Comparison of ENCODE assay signal across 8 cellular contexts in the genomic region with DNA sequence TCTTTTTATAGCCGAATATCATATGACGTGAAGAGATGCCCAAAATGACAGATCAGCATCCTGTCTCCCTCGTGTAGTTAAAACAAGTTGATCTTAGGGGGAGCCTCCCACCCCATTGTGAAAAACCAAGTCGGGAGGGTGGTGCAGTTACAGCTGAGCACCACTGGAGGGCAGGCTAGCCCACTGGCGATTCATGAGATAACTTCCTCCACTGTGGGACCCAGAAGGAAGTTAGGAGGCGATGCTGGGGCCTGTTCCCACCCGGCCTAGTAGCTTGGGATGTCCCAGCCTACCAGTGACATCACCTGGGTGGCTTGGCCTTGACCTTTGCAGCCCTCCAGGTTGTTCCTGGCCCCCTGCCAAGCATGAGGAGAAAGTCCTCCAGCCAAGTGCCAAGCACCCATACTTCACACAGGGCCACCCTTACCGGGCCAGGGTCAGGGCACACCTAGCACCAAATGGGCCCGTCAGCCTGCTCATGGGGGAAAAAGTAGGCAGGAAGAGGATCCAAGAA.
DNase-seq lines count a peak whose midpoint lies in the region; ATAC-seq and TF ChIP-seq lines count a peak whose summit lies in the region.

No MANE protein-coding gene starts in this region.

- H3K79me2 ChIP-seq in DOHH2 (ENCODE audit: control insufficient read depth, low read length), result no peaks in the 10 kb centered on the region

- peaks cover 30% of the 10 kb centered on the region for H3K4me1 ChIP-seq in DOHH2 (ENCODE audit: control insufficient read depth, low read length)
- H3K4me1 ChIP-seq in NT2/D1 (ENCODE audit: insufficient read depth, insufficient read length), result peaks cover 3% of the 10 kb centered on the region
- H3K4me1 ChIP-seq in mucosa of stomach (ENCODE audit: control insufficient read depth, insufficient read depth, low read length), result peaks cover 10% of the 10 kb centered on the region

- H3K36me3 ChIP-seq in DOHH2 (ENCODE audit: control insufficient read depth, low read length) (no peaks in the 10 kb centered on the region), NT2/D1 (ENCODE audit: insufficient read depth, insufficient read length, low read length) (no peaks in the 10 kb centered on the region), mucosa of stomach (ENCODE audit: control insufficient read depth, insufficient read depth, low read length) (no peaks in the 10 kb centered on the region)

- H3K9me3 ChIP-seq in DOHH2 (ENCODE audit: control insufficient read depth, insufficient read depth, low read length), result no peaks in the 10 kb centered on the region
- H3K9me3 ChIP-seq in NT2/D1 (ENCODE audit: insufficient read depth, low read length), result no peaks in the 10 kb centered on the region
- H3K9me3 ChIP-seq in mucosa of stomach (ENCODE audit: control insufficient read depth, low read length), result no peaks in the 10 kb centered on the region

- no peaks in the 10 kb centered on the region for H3K27me3 ChIP-seq in DOHH2 (ENCODE audit: control insufficient read depth, low read length)
- peaks cover 3% of the 10 kb centered on the region for H3K27me3 ChIP-seq in NT2/D1 (ENCODE audit: insufficient read depth, insufficient read length)
- H3K27me3 ChIP-seq in mucosa of stomach (ENCODE audit: control insufficient read depth, insufficient read depth, low read length), result no peaks in the 10 kb centered on the region

- no peaks in the 10 kb centered on the region for H3F3A ChIP-seq in DOHH2 (ENCODE audit: control insufficient read depth, insufficient read depth)

- ATAC-seq in HG02981 (IDR thresholded peaks at IDR 0.05; ENCODE audit: unreplicated experiment), result peak; percentile 64

- TF ChIP-seq CTCF in DOHH2 (IDR thresholded peaks at IDR 0.05; ENCODE audit: low read depth, low read length, poor library complexity, severe bottlenecking), result peak; percentile 97
- TF ChIP-seq CTCF in epithelial cell of esophagus (IDR thresholded peaks at IDR 0.05; ENCODE audit: insufficient read depth, low read depth, low read length, missing control alignments), result peak; percentile 98

- H3K27ac ChIP-seq in DOHH2 (ENCODE audit: low read depth, low read length), result no peak overlapping the region

- H3K9me2 ChIP-seq in DOHH2 (replicated peaks; ENCODE audit: control insufficient read depth, low read length), result no peaks in the 10 kb centered on the region

- H4K20me1 ChIP-seq in DOHH2 (ENCODE audit: control insufficient read depth, insufficient read depth, low read depth, low read length), result no peaks in the 10 kb centered on the region

- 0 out of 2 replicates have a peak overlapping the region, but pooled peaks have one; percentile 16 for H3K4me2 ChIP-seq in DOHH2 (ENCODE audit: low read length)

- peak; percentile 72 for DNase-seq in NT2/D1 (ENCODE audit: low read depth, low spot score)
- DNase-seq in activated CD8-positive, alpha-beta memory T cell treated with anti-CD3 and anti-CD28 coated beads, Interleukin-2, amount 50 U/mL, for 24 hours (ENCODE audit: extremely low read depth), result peak; percentile 45
- DNase-seq in epithelial cell of esophagus (ENCODE audit: low read depth), result peak; percentile 66
- peak; percentile 48 to 55 for DNase-seq in stimulated activated CD8-positive, alpha-beta memory T cell treated with anti-CD3 and anti-CD28 coated beads, Interleukin-7, amount 100 ng/mL, for 4 hours (ENCODE audit: low read depth in 2 of 2)
- no peak for DNase-seq in NCI-H226

- H3K9ac ChIP-seq in NT2/D1 (ENCODE audit: insufficient read length, low read depth) (no peak overlapping the region), mucosa of stomach (ENCODE audit: low read length) (peak overlapping the region; percentile 20)

- no peak overlapping the region for H3K4me3 ChIP-seq in DOHH2 (ENCODE audit: low read length)
- no peak overlapping the region for H3K4me3 ChIP-seq in NT2/D1 (ENCODE audit: insufficient read length, low read depth)
- no peak overlapping the region for H3K4me3 ChIP-seq in epithelial cell of esophagus (ENCODE audit: low read length)
- no peak overlapping the region for H3K4me3 ChIP-seq in mucosa of stomach (ENCODE audit: low read length)
